ENCODE assay signal across 12 cellular contexts in the genomic region with DNA sequence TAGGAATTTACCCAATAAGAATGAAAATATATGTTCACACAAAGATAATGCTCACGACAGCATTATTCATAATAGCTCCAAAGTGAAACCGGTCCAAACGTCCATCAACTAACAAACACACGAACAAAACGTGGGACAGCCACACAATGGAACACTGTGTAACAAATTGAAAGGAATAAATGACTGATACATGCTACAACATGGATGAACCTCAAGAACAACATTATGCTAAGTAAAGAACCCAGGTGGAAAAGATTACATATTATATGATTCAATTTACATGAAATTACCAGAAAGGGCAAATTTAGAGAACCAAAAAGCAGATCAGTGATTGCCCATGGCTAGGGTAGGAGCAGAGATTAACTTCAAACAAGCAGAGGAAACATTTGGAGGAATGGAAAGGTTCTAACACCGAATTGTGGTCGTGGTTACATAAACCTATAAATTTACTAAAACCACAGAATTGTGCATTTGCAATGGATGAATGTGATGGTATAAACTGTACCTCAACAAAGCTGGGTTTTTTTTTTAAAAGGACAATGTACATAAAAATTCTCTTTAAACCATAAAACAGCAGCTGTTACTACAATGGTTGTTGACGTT.
DNase-seq lines count a peak whose midpoint lies in the region; TF ChIP-seq lines count a peak whose summit lies in the region.
"Had no signal": no experiment of that assay in that cellular context is flagged by ENCODE, and none has a peak within 500 bp of the region (broad histone marks: within the 10 kb centered on the region; RNA-seq: fewer than 3 reads in every experiment).

No MANE protein-coding gene starts in this region.

- H3K9me3 Mint-ChIP-seq in activated T-helper 1 cell treated with anti-CD3 and anti-CD28 coated beads, Interleukin-12 subunit alpha, Interleukin-12 subunit beta, Interleukin-2, Interleukin-4 antibody, amounts not matched to agents 30 ng/mL and 10 ng/mL and 1 ng/mL, durations not matched to agents 14 hours and 24 hours and 36 hours: peaks cover 15% of the 10 kb centered on the region
- peaks cover 13% of the 10 kb centered on the region for H3K9me3 Mint-ChIP-seq in progenitor cell of endocrine pancreas (ENCODE audit: low read depth)

- intact Hi-C loops in activated T-helper 1 cell treated with anti-CD3 and anti-CD28 coated beads, Interleukin-12 subunit alpha, Interleukin-12 subunit beta, Interleukin-2, Interleukin-4 antibody, amounts not matched to agents 30 ng/mL and 10 ng/mL and 1 ng/mL, durations not matched to agents 14 hours and 24 hours and 36 hours (cut with micrococcal nuclease): loop anchor here (1.0 to 5.0 kb wide), 2 partner anchors 47 to 65 kb away; no protein-coding TSS in a partner anchor

- H3K27me3 Mint-ChIP-seq in activated T-helper 1 cell treated with anti-CD3 and anti-CD28 coated beads, Interleukin-12 subunit alpha, Interleukin-12 subunit beta, Interleukin-2, Interleukin-4 antibody, amounts not matched to agents 30 ng/mL and 10 ng/mL and 1 ng/mL, durations not matched to agents 14 hours and 24 hours and 36 hours (ENCODE audit: insufficient read depth): peaks cover 6% of the 10 kb centered on the region
- no peaks in the 10 kb centered on the region for H3K27me3 Mint-ChIP-seq in progenitor cell of endocrine pancreas

- peak overlapping the region; percentile 37 for H3K27ac Mint-ChIP-seq in activated T-helper 1 cell treated with anti-CD3 and anti-CD28 coated beads, Interleukin-12 subunit alpha, Interleukin-12 subunit beta, Interleukin-2, Interleukin-4 antibody, amounts not matched to agents 30 ng/mL and 10 ng/mL and 1 ng/mL, durations not matched to agents 14 hours and 24 hours and 36 hours
- no peak overlapping the region for H3K27ac Mint-ChIP-seq in progenitor cell of endocrine pancreas

- peak; percentile 17 for DNase-seq in DMS53 (lab: John Stamatoyannopoulos, UW)
- no peak for DNase-seq in DMS53 treated with DMSO at 0.1 percent for 48 hours (lab: John Stamatoyannopoulos, UW; ENCODE audit: unreplicated experiment)
- DNase-seq in H4 (ENCODE audit: low spot score): peak; percentile 40
- DNase-seq in activated T-helper 1 cell treated with anti-CD3 and anti-CD28 coated beads, Interleukin-12 subunit alpha, Interleukin-12 subunit beta, Interleukin-2, Interleukin-4 antibody, amounts not matched to agents 30 ng/mL and 10 ng/mL and 1 ng/mL, durations not matched to agents 14 hours and 24 hours and 36 hours (ENCODE audit: low spot score): no peak
- DNase-seq in lung microvascular endothelial cell (ENCODE audit: low read depth in 2 of 2): peak; percentile 60 to 71
- no peak for DNase-seq in epidermal melanocyte (ENCODE audit: insufficient read length, low spot score)
- DNase-seq in progenitor cell of endocrine pancreas (ENCODE audit: low spot score, unreplicated experiment): no peak
- DNase-seq in A172 (ENCODE audit: low spot score): no peak
- DNase-seq: 8988T, left ventricle myocardium inferior, psoas muscle, SW 1271 had no signal

- peaks cover 13% of the 10 kb centered on the region for H3K4me1 Mint-ChIP-seq in activated T-helper 1 cell treated with anti-CD3 and anti-CD28 coated beads, Interleukin-12 subunit alpha, Interleukin-12 subunit beta, Interleukin-2, Interleukin-4 antibody, amounts not matched to agents 30 ng/mL and 10 ng/mL and 1 ng/mL, durations not matched to agents 14 hours and 24 hours and 36 hours (ENCODE audit: low read depth)
- peaks cover 8% of the 10 kb centered on the region for H3K4me1 Mint-ChIP-seq in progenitor cell of endocrine pancreas (ENCODE audit: low read depth)

- no peak for TF ChIP-seq CTCF in progenitor cell of endocrine pancreas (IDR thresholded peaks at IDR 0.05; ENCODE audit: unreplicated experiment)

- no peaks in the 10 kb centered on the region for H3K36me3 Mint-ChIP-seq in activated T-helper 1 cell treated with anti-CD3 and anti-CD28 coated beads, Interleukin-12 subunit alpha, Interleukin-12 subunit beta, Interleukin-2, Interleukin-4 antibody, amounts not matched to agents 30 ng/mL and 10 ng/mL and 1 ng/mL, durations not matched to agents 14 hours and 24 hours and 36 hours (ENCODE audit: low read depth)
- peaks cover 10% of the 10 kb centered on the region for H3K36me3 Mint-ChIP-seq in progenitor cell of endocrine pancreas (ENCODE audit: insufficient read depth)

- no peak overlapping the region for H3K4me3 Mint-ChIP-seq in activated T-helper 1 cell treated with anti-CD3 and anti-CD28 coated beads, Interleukin-12 subunit alpha, Interleukin-12 subunit beta, Interleukin-2, Interleukin-4 antibody, amounts not matched to agents 30 ng/mL and 10 ng/mL and 1 ng/mL, durations not matched to agents 14 hours and 24 hours and 36 hours
- H3K4me3 Mint-ChIP-seq in progenitor cell of endocrine pancreas (ENCODE audit: low read depth): no peak overlapping the region

Comparison
In these comparisons a context has a peak if more than half of its experiments do, and no peak if none do; other contexts are left out.
1. DNase-seq: peak in DMS53 (single experiment), H4 (single experiment) and lung microvascular endothelial cell (2 of 2); none in DMS53 treated with DMSO at 0.1 percent for 48 hours (single experiment), activated T-helper 1 cell treated with anti-CD3 and anti-CD28 coated beads, Interleukin-12 subunit alpha, Interleukin-12 subunit beta, Interleukin-2, Interleukin-4 antibody, amounts not matched to agents 30 ng/mL and 10 ng/mL and 1 ng/mL, durations not matched to agents 14 hours and 24 hours and 36 hours (single experiment), epidermal melanocyte (single experiment), progenitor cell of endocrine pancreas (single experiment) and A172 (single experiment).